In genomic region chr14:96098309-96098998, GRCh38 we compare ENCODE assay signal across 8 cellular contexts. TPM values are rescaled to one million over a fixed set of nuclear protein-coding genes. Genes with fewer than 3 reads are reported as not detected.
A peak's percentile ranks its signal among the peaks of the same experiment; 100 is the strongest.
DNase-seq lines count a peak whose midpoint lies in the region; ATAC-seq and TF ChIP-seq lines count a peak whose summit lies in the region.

No MANE protein-coding gene starts in this region.

- in situ Hi-C loops in G401 (cut with HindIII; ENCODE audit: low sequenced_read_pairs): no loop called here

- H3K4me3 ChIP-seq in epithelial cell of esophagus (ENCODE audit: low read length): no peak overlapping the region

- ATAC-seq in stimulated activated memory B cell treated with anti-CD40 and anti-IgM and Interleukin-4, amounts not matched to agents 10 μg/mL and 1 μg/mL and 100 μg/mL, for 72 hours: no peak
- no peak for ATAC-seq in HG03378 (IDR thresholded peaks at IDR 0.05; ENCODE audit: unreplicated experiment)
- no peak for ATAC-seq in HG03442 (IDR thresholded peaks at IDR 0.05; ENCODE audit: unreplicated experiment)

- no peak overlapping the region for H3K4me3 Mint-ChIP-seq in nephron progenitor cell
- H3K4me3 Mint-ChIP-seq in stimulated activated memory B cell treated with anti-CD40 and anti-IgM and Interleukin-4, amounts not matched to agents 10 μg/mL and 1 μg/mL and 100 μg/mL, for 72 hours: no peak overlapping the region

- no peaks in the 10 kb centered on the region for H3K9me3 Mint-ChIP-seq in nephron progenitor cell
- no peaks in the 10 kb centered on the region for H3K9me3 Mint-ChIP-seq in stimulated activated memory B cell treated with anti-CD40 and anti-IgM and Interleukin-4, amounts not matched to agents 10 μg/mL and 1 μg/mL and 100 μg/mL, for 72 hours

- H3K4me1 Mint-ChIP-seq in nephron progenitor cell: peaks cover 19% of the 10 kb centered on the region
- no peaks in the 10 kb centered on the region for H3K4me1 Mint-ChIP-seq in stimulated activated memory B cell treated with anti-CD40 and anti-IgM and Interleukin-4, amounts not matched to agents 10 μg/mL and 1 μg/mL and 100 μg/mL, for 72 hours

- H3K36me3 Mint-ChIP-seq in nephron progenitor cell (ENCODE audit: low read depth): no peaks in the 10 kb centered on the region
- H3K36me3 Mint-ChIP-seq in stimulated activated memory B cell treated with anti-CD40 and anti-IgM and Interleukin-4, amounts not matched to agents 10 μg/mL and 1 μg/mL and 100 μg/mL, for 72 hours: no peaks in the 10 kb centered on the region

- H3K27ac Mint-ChIP-seq in nephron progenitor cell: no peak overlapping the region
- no peak overlapping the region for H3K27ac Mint-ChIP-seq in stimulated activated memory B cell treated with anti-CD40 and anti-IgM and Interleukin-4, amounts not matched to agents 10 μg/mL and 1 μg/mL and 100 μg/mL, for 72 hours

- TF ChIP-seq CTCF in epithelial cell of esophagus (IDR thresholded peaks at IDR 0.05; ENCODE audit: insufficient read depth, low read depth, low read length, missing control alignments): peak; percentile 88
- TF ChIP-seq CTCF in nephron progenitor cell (IDR thresholded peaks at IDR 0.05): peak; percentile 53

- DNase-seq in G401 (ENCODE audit: low spot score): peak; percentile 94
- DNase-seq in LoVo (ENCODE audit: low spot score): peak; percentile 27
- peak; percentile 40 for DNase-seq in RKO (ENCODE audit: low spot score)
- DNase-seq in epithelial cell of esophagus (ENCODE audit: low read depth): peak; percentile 77
- DNase-seq in nephron progenitor cell: peak; percentile 46

- peaks cover 7% of the 10 kb centered on the region for H3K27me3 Mint-ChIP-seq in nephron progenitor cell (ENCODE audit: low read depth, poor library complexity)
- peaks cover 28% of the 10 kb centered on the region for H3K27me3 Mint-ChIP-seq in stimulated activated memory B cell treated with anti-CD40 and anti-IgM and Interleukin-4, amounts not matched to agents 10 μg/mL and 1 μg/mL and 100 μg/mL, for 72 hours

RNA-seq across cellular contexts. Expression of gene C14orf132, which starts 59.3 kb away (rescaled TPM):
- 0.37 and 2.6 TPM in 2 replicates for total RNA-seq in G401 (2014; rRNA removed; shearing (Covaris generic))

Comparison
In these comparisons a context has a peak if more than half of its experiments do, and no peak if none do; other contexts are left out.
1. DNase-seq: peak in every context shown above with its lines; median percentile 94 in G401; 77 in epithelial cell of esophagus; 46 in nephron progenitor cell; 40 in RKO; 27 in LoVo.